ENCODE assay signal across 9 cellular contexts in the genomic region with DNA sequence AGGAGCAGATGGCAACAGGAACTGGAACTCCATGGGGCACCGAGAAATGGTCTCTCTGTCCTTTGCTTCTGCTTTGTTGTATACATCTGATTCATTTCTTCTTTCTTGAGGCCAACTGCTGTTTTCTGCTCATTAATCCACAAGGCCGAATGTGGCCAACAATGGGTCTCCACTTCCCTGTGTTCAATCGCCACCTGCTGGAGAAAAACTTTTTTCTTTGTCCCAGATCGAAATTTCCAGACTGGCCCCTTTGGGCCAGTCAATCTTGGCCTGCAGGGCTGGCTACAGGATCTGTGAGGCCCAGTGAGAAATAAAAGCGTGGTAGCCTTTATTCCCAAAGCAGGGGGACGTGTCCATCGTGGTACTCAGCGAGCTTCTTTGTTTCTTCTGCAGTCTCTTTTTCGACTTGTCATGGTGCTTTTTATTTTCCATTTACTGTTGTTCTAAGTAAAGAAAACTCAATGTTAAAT. TPM values are rescaled to one million over a fixed set of nuclear protein-coding genes. Genes with fewer than 3 reads are reported as not detected.
A peak's percentile ranks its signal among the peaks of the same experiment; 100 is the strongest.
DNase-seq lines count a peak whose midpoint lies in the region; ATAC-seq, FAIRE-seq and TF ChIP-seq lines count a peak whose summit lies in the region.
"Had no signal": no experiment of that assay in that cellular context is flagged by ENCODE, and none has a peak within 500 bp of the region (broad histone marks: within the 10 kb centered on the region; RNA-seq: fewer than 3 reads in every experiment).

No MANE protein-coding gene starts in this region.

- no peak overlapping the region for H3K4me3 Mint-ChIP-seq in nephron progenitor cell
- H3K4me3 Mint-ChIP-seq: activated naive CD8-positive, alpha-beta T cell treated with anti-CD3 and anti-CD28 coated beads, Interleukin-2, amount 10 ng/mL, durations not matched to agents 7 days and 5 days had no signal

- no peak overlapping the region for H3K27ac ChIP-seq in endothelial cell of umbilical vein (ENCODE audit: insufficient read depth, low read depth, low read length)

- POLR2A ChIA-PET in endothelial cell of umbilical vein (lab: Charles Lee): no interaction called here

- no peaks in the 10 kb centered on the region for H3K9me3 Mint-ChIP-seq in nephron progenitor cell
- H3K9me3 Mint-ChIP-seq: activated naive CD8-positive, alpha-beta T cell treated with anti-CD3 and anti-CD28 coated beads, Interleukin-2, amount 10 ng/mL, durations not matched to agents 7 days and 5 days had no signal

- DNase-seq in NCI-H345 (lab: John Stamatoyannopoulos, UW) (peak; percentile 14), NCI-H345 treated with DMSO at 0.1 percent for 48 hours (lab: John Stamatoyannopoulos, UW; ENCODE audit: unreplicated experiment) (no peak), HK-2 (ENCODE audit: unreplicated experiment) (peak; percentile 27), SKM-1 (lab: John Stamatoyannopoulos, UW; ENCODE audit: unreplicated experiment) (peak; percentile 61), endothelial cell of umbilical vein (ENCODE audit: low read depth, low spot score) (peak; percentile 58), nephron progenitor cell (peak; percentile 42)
- no peak for DNase-seq in NK-92 treated with Interleukin-12 subunit alpha and Interleukin-12 subunit beta, amount 100 ng/mL, for 24 hours (lab: John Stamatoyannopoulos, UW)
- DNase-seq: activated naive CD8-positive, alpha-beta T cell treated with anti-CD3 and anti-CD28 coated beads, Interleukin-2, amount 10 ng/mL, durations not matched to agents 7 days and 5 days had no signal

- H3K9me3 ChIP-seq in endothelial cell of umbilical vein (replicated peaks; ENCODE audit: control insufficient read depth, insufficient read depth, low read length): no peaks in the 10 kb centered on the region

- no peaks in the 10 kb centered on the region for H3K4me1 ChIP-seq in endothelial cell of umbilical vein (ENCODE audit: control insufficient read depth, extremely low read depth, insufficient read depth, low read length)

- peak; percentile 92 for FAIRE-seq in endothelial cell of umbilical vein (lab: Jason Lieb, UNC)

- H3K36me3 ChIP-seq in endothelial cell of umbilical vein (ENCODE audit: control insufficient read depth in 2 of 2, extremely low read depth in 1 of 2, insufficient read depth in 2 of 2, low read length in 2 of 2): no peaks in the 10 kb centered on the region

- H3K4me1 Mint-ChIP-seq in nephron progenitor cell: peaks cover 18% of the 10 kb centered on the region
- H3K4me1 Mint-ChIP-seq: activated naive CD8-positive, alpha-beta T cell treated with anti-CD3 and anti-CD28 coated beads, Interleukin-2, amount 10 ng/mL, durations not matched to agents 7 days and 5 days had no signal

- no peak overlapping the region for H3K4me2 ChIP-seq in endothelial cell of umbilical vein (ENCODE audit: insufficient read depth, low read length)

- no peaks in the 10 kb centered on the region for H3K9me1 ChIP-seq in endothelial cell of umbilical vein (replicated peaks; ENCODE audit: control insufficient read depth, extremely low read depth, insufficient read depth, low read length)

- no peak overlapping the region for H3K4me3 ChIP-seq in endothelial cell of umbilical vein (replicated peaks in 1 of 3; ENCODE audit: insufficient read depth in 1 of 3, low read depth in 1 of 3, low read length in 3 of 3)

- H4K20me1 ChIP-seq in endothelial cell of umbilical vein (replicated peaks; ENCODE audit: control insufficient read depth, extremely low read depth, insufficient read depth, low read length): no peaks in the 10 kb centered on the region

- CTCF ChIA-PET in endothelial cell of umbilical vein (lab: Charles Lee): interaction anchor here (0.6 to 12.2 kb wide), 9 partner anchors 106 to 569 kb away, joined by 3 to 233 read pairs (median 15); no protein-coding TSS in a partner anchor

- peaks cover 3% of the 10 kb centered on the region for H3K27me3 Mint-ChIP-seq in nephron progenitor cell (ENCODE audit: low read depth, poor library complexity)
- H3K27me3 Mint-ChIP-seq: activated naive CD8-positive, alpha-beta T cell treated with anti-CD3 and anti-CD28 coated beads, Interleukin-2, amount 10 ng/mL, durations not matched to agents 7 days and 5 days had no signal

- no peaks in the 10 kb centered on the region for H3K79me2 ChIP-seq in endothelial cell of umbilical vein (ENCODE audit: control insufficient read depth, insufficient read depth, low read length)

- intact Hi-C loops in endothelial cell of umbilical vein (cut with micrococcal nuclease): loop anchor here (1.0 to 5.0 kb wide), 4 partner anchors 57 to 570 kb away; no protein-coding TSS in a partner anchor

- H3K27me3 ChIP-seq in endothelial cell of umbilical vein (ENCODE audit: control insufficient read depth in 2 of 2, insufficient read depth in 2 of 2, low read length in 2 of 2): no peaks in the 10 kb centered on the region

- H3K9ac ChIP-seq in endothelial cell of umbilical vein (replicated peaks; ENCODE audit: extremely low read depth, insufficient read depth, low read length): no peak overlapping the region

- no peak overlapping the region for H3K27ac Mint-ChIP-seq in nephron progenitor cell
- H3K27ac Mint-ChIP-seq: activated naive CD8-positive, alpha-beta T cell treated with anti-CD3 and anti-CD28 coated beads, Interleukin-2, amount 10 ng/mL, durations not matched to agents 7 days and 5 days had no signal

- TF ChIP-seq POLR2A in endothelial cell of umbilical vein (IDR thresholded peaks at IDR 0.05; ENCODE audit: low read depth, low read length): no peak

- H3K36me3 Mint-ChIP-seq in nephron progenitor cell (ENCODE audit: low read depth): no peaks in the 10 kb centered on the region
- H3K36me3 Mint-ChIP-seq: activated naive CD8-positive, alpha-beta T cell treated with anti-CD3 and anti-CD28 coated beads, Interleukin-2, amount 10 ng/mL, durations not matched to agents 7 days and 5 days had no signal

- dilution Hi-C loops in endothelial cell of umbilical vein (cut with MboI; ENCODE audit: extremely low pct_ligation_motif_present, low sequenced_read_pairs): loop anchor here (25.0 kb wide), 1 partner anchor 392 kb away; no protein-coding TSS in a partner anchor

- no peak for ATAC-seq in GM18502 (IDR thresholded peaks at IDR 0.05; ENCODE audit: poor library complexity, unreplicated experiment)

- BruUV-seq in endothelial cell of umbilical vein (replicated peaks; lab: Mats Ljungman, UMichigan): no TSS peak

- H2AFZ ChIP-seq in endothelial cell of umbilical vein (ENCODE audit: low read depth, low read length): peak overlapping the region; percentile 54

- TF ChIP-seq CTCF in endothelial cell of umbilical vein (IDR thresholded peaks at IDR 0.05; ENCODE audit: extremely low read depth in 1 of 2, insufficient read depth in 1 of 2, low read depth in 1 of 2, low read length in 2 of 2) (peak; percentile 51 to 60), nephron progenitor cell (IDR thresholded peaks at IDR 0.05) (peak; percentile 53)

TF ChIP-seq in endothelial cell of umbilical vein, 7 proteins besides CTCF, POLR2A, EP300 and RAD21:
- TF ChIP-seq, protein P1, sequence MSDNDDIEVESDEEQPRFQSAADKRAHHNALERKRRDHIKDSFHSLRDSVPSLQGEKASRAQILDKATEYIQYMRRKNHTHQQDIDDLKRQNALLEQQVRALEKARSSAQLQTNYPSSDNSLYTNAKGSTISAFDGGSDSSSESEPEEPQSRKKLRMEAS (IDR thresholded peaks at IDR 0.05; ENCODE audit: insufficient read depth, insufficient read length): no peak
- TF ChIP-seq GATA2 (IDR thresholded peaks at IDR 0.05; ENCODE audit: insufficient read depth, insufficient read length, low read depth, low read length): no peak
- no peak for TF ChIP-seq EZH2 (IDR thresholded peaks at IDR 0.05; ENCODE audit: borderline replicate concordance, low read depth, low read length, severe bottlenecking)

RNA-seq across cellular contexts. Expression of a gene that starts 58.8 kb away (rescaled TPM):
- 52.2 and 65.4 TPM in 2 replicates for total RNA-seq in endothelial cell of umbilical vein
- polyA plus RNA-seq in endothelial cell of umbilical vein: 83.2 and 89.1 TPM in 2 replicates
- 62.3 and 62.8 TPM in 2 replicates for polyA plus RNA-seq in endothelial cell of umbilical vein (2011; cell fraction: cytosol; rRNA removed)
- 147 and 151 TPM in 2 replicates for polyA plus RNA-seq in endothelial cell of umbilical vein (2011; cell fraction: nucleus; rRNA removed)
- 51.6 and 58.8 TPM in 2 replicates for polyA plus RNA-seq in endothelial cell of umbilical vein (2012)
- polyA minus RNA-seq in endothelial cell of umbilical vein: 71.4 and 86.8 TPM in 2 replicates
- polyA minus RNA-seq in endothelial cell of umbilical vein (2011; cell fraction: cytosol; rRNA and poly(A)+ RNA removed): 30.9 TPM
- polyA minus RNA-seq in endothelial cell of umbilical vein (2011; cell fraction: nucleus; rRNA and poly(A)+ RNA removed): 59.9 and 68.6 TPM in 2 replicates

Comparison
In these comparisons a context has a peak if more than half of its experiments do, and no peak if none do; other contexts are left out.
1. DNase-seq: peak in NCI-H345 (single experiment), HK-2 (single experiment), SKM-1 (single experiment), endothelial cell of umbilical vein (single experiment) and nephron progenitor cell (single experiment); none in NCI-H345 treated with DMSO at 0.1 percent for 48 hours (single experiment) and NK-92 treated with Interleukin-12 subunit alpha and Interleukin-12 subunit beta, amount 100 ng/mL, for 24 hours (single experiment).